Comparison of ENCODE assay signal across 8 cellular contexts in the genomic region with DNA sequence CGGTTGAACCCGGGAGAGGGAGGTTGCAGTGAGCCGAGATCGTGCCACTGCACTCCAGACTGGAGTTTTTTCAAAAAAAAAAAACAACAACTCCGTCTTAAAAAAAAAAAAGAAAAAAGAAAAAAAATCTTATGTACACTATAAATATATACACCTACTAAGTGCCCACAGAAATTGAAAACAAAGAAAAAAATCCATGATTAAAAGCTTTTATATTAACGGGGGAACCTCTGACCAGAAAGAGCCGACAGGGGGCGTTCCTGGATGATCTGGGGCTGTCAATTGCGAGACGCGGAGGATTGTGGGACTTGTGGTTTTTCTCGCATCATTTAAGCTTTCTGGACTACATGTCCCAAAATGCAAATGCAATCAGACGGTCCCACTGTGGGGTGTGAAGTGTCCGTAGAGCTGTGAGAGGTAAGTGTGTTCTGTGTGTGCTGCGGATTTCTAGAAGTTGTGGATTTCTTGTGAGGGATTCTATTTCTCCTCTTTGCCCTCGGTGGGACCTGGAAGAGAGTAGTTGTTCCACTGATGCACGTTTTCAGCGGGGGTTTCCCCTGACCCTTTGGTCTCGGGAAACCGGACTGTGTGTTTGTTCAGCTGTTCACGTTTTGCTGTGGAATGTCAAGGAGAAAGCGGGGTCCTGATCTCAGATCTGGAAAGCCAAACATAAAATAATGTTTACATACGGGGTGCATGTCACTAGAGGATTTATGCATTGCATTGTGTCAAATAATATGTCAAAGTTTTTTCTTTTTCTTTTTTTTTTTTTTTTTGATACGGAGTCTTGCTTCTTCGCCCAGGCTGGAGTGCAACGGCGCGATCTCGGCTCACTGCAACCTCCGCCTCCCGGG.
DNase-seq lines count a peak whose midpoint lies in the region; ATAC-seq and TF ChIP-seq lines count a peak whose summit lies in the region.

A gene with protein sequence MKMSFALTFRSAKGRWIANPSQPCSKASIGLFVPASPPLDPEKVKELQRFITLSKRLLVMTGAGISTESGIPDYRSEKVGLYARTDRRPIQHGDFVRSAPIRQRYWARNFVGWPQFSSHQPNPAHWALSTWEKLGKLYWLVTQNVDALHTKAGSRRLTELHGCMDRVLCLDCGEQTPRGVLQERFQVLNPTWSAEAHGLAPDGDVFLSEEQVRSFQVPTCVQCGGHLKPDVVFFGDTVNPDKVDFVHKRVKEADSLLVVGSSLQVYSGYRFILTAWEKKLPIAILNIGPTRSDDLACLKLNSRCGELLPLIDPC (plus strand): TSS at position 360 of the 854 bp plus-strand sequence. CDS start 1,241 bp downstream, outside the sequence.

- DNase-seq in AG10803 (ENCODE audit: low read depth) (peak; percentile 92), NCI-H345 treated with DMSO at 0.1 percent for 48 hours (lab: John Stamatoyannopoulos, UW; ENCODE audit: unreplicated experiment) (peak; percentile 89), choroid plexus epithelial cell (ENCODE audit: low read depth) (peak; percentile 97), kidney glomerular epithelial cell (lab: John Stamatoyannopoulos, UW) (peak; percentile 93)
- peak; percentile 71 to 82 (median 76) for DNase-seq in stimulated activated CD4-positive, alpha-beta T cell treated with anti-CD3 and anti-CD28 coated beads, Interleukin-1b, Interleukin-23, amount 100 ng/mL, for 24 hours (ENCODE audit: low read depth in 4 of 4, low spot score in 1 of 4)

- TF ChIP-seq CTCF in AG10803 (conservative IDR thresholded peaks at IDR 0.05; ENCODE audit: low read length): peak; percentile 85
- peak; percentile 81 for TF ChIP-seq CTCF in choroid plexus epithelial cell (conservative IDR thresholded peaks at IDR 0.05; ENCODE audit: low read depth, low read length)

- H3K4me3 ChIP-seq in AG10803 (ENCODE audit: low read length) (peak within 1 kb of the TSS; percentile 74), choroid plexus epithelial cell (ENCODE audit: low read depth, low read length) (peak within 1 kb of the TSS; percentile 66)

- peak; percentile 80 for ATAC-seq in GM19025 (IDR thresholded peaks at IDR 0.05; ENCODE audit: low read depth, unreplicated experiment)
- ATAC-seq in HG03342 (IDR thresholded peaks at IDR 0.05; ENCODE audit: unreplicated experiment): peak; percentile 95
- peak; percentile 100 for ATAC-seq in activated CD4-positive, CD25-positive, alpha-beta regulatory T cell treated with anti-CD3 and anti-CD28 coated beads, Interleukin-2, amount 50 U/mL, for 24 hours

Comparison
In these comparisons a context has a peak if more than half of its experiments do, and no peak if none do; other contexts are left out.
1. Peak in every context shown above with its lines: DNase-seq, ATAC-seq and H3K4me3 ChIP-seq.